In the genomic region with DNA sequence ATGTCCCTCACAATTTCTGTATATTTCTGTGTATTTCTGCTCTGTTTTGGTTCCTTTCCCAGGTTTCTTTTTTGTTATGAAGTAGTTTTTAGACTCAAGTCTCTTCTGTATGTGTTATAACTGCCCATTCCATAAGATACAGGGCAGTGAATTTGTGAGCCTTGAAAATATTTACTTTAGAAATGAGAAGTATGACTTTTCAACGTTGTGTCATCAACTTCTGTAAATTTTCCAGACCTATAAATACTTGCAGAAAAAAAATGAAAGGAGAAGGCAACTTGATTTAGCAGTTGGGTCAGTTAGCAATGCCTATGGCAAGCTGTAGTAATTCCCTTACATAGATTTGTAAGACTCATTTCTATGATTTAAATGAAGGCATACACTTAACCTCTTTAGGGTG, we compare ENCODE assay signal across 1 cellular context.
TF ChIP-seq lines count a peak whose summit lies in the region.

No MANE protein-coding gene starts in this region.

TF ChIP-seq in IMR-90, 13 proteins besides CTCF, POLR2A, EP300 and RAD21:
- TF ChIP-seq FOS (IDR thresholded peaks at IDR 0.05; ENCODE audit: low read depth, low read length) (no peak), CEBPB (IDR thresholded peaks at IDR 0.05; ENCODE audit: low read depth, low read length) (peak; percentile 26; the same call in 1 of the 2 replicates)
